Comparison of ENCODE assay signal across 11 cellular contexts in the genomic region with DNA sequence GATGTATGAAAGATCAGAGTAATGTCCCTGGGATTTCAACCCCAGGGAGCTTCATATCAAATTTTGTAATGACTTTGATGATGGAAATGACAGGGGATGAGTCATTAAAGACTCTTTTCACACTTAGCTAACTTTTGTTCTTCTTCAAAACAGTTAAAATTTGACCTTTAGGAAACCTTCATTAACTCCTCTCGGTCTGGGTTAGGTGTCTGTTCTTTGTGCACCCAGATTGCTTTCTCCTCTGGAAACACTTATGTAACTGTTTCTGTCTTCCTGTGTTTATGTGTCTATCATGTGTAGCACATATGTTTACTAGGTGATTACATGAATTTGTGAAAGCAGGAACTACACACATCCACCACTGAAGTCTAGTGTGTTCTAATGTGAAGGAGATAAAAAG. TPM values are rescaled to one million over a fixed set of nuclear protein-coding genes. Genes with fewer than 3 reads are reported as not detected.
DNase-seq lines count a peak whose midpoint lies in the region; ATAC-seq, FAIRE-seq and TF ChIP-seq lines count a peak whose summit lies in the region.
"Had no signal": no experiment of that assay in that cellular context is flagged by ENCODE, and none has a peak within 500 bp of the region (broad histone marks: within the 10 kb centered on the region; RNA-seq: fewer than 3 reads in every experiment).

No MANE protein-coding gene starts in this region.

- no peak for TF ChIP-seq CTCF in heart left ventricle (IDR thresholded peaks at IDR 0.05)
- TF ChIP-seq CTCF in activated CD8-positive, alpha-beta T cell treated with anti-CD3 and anti-CD28 coated beads for 36 hours (IDR thresholded peaks at IDR 0.05), result no peak
- no peak for TF ChIP-seq CTCF in keratinocyte (optimal IDR thresholded peaks at IDR 0.05 in 1 of 3, IDR thresholded peaks at IDR 0.05 in 1 of 3, conservative IDR thresholded peaks at IDR 0.05 in 1 of 3; ENCODE audit: extremely low read depth in 1 of 3, insufficient read depth in 2 of 3, low read length in 3 of 3)
- TF ChIP-seq CTCF in thoracic aorta (IDR thresholded peaks at IDR 0.05), result no peak
- TF ChIP-seq CTCF in GM13977 (IDR thresholded peaks at IDR 0.05; ENCODE audit: extremely low read depth, insufficient read depth, missing control alignments), result no peak

- ATAC-seq in heart left ventricle (no peak), Right ventricle myocardium superior (ENCODE audit: poor library complexity) (no peak), thoracic aorta (ENCODE audit: insufficient number of reproducible peaks, low FRiP score, low read depth) (no peak)
- ATAC-seq in activated CD8-positive, alpha-beta T cell treated with anti-CD3 and anti-CD28 coated beads for 36 hours, result peak; percentile 38

- H3K4me1 Mint-ChIP-seq in activated CD8-positive, alpha-beta T cell treated with anti-CD3 and anti-CD28 coated beads for 36 hours (ENCODE audit: low read depth), result peaks cover 43% of the 10 kb centered on the region

- H3K4me3 Mint-ChIP-seq in activated CD8-positive, alpha-beta T cell treated with anti-CD3 and anti-CD28 coated beads for 36 hours, result peak overlapping the region; percentile 97

- dilution Hi-C loops in keratinocyte (cut with MboI; ENCODE audit: extremely low pct_ligation_motif_present, low sequenced_read_pairs), result no loop called here

- peaks cover 24% of the 10 kb centered on the region for H3K36me3 Mint-ChIP-seq in activated CD8-positive, alpha-beta T cell treated with anti-CD3 and anti-CD28 coated beads for 36 hours (ENCODE audit: low read depth)

- POLR2A ChIA-PET in activated CD8-positive, alpha-beta T cell treated with anti-CD3 and anti-CD28 coated beads for 36 hours (lab: Charles Lee), result interaction anchor here (0.6 to 1.3 kb wide), 2 partner anchors 12 to 310 kb away, joined by 3 read pairs; no protein-coding TSS in a partner anchor

- DNase-seq in heart left ventricle (no peak), Right ventricle myocardium superior (no peak), keratinocyte (ENCODE audit: low read depth, low spot score) (no peak), thoracic aorta (ENCODE audit: low spot score) (no peak), LoVo (ENCODE audit: low spot score) (no peak), NCI-H2029 (lab: John Stamatoyannopoulos, UW) (no peak), GM13977 (ENCODE audit: low spot score) (no peak)
- no peak for DNase-seq in activated CD8-positive, alpha-beta T cell treated with anti-CD3 and anti-CD28 coated beads for 36 hours
- DNase-seq: NCI-H524, nucleus accumbens had no signal

- H3K27ac ChIP-seq in heart left ventricle (no peak overlapping the region), keratinocyte (ENCODE audit: control insufficient read depth, insufficient read depth, low read length) (peak overlapping the region; percentile 94), thoracic aorta (no peak overlapping the region)
- H3K27ac ChIP-seq: VCaP had no signal

- H3K4me1 ChIP-seq in heart left ventricle, result peaks cover 0 to 24% (median 14%) of the 10 kb centered on the region in 12 donors
- H3K4me1 ChIP-seq in keratinocyte (ENCODE audit: control insufficient read depth, extremely low read depth, insufficient read depth, low read length), result peaks cover 10% of the 10 kb centered on the region
- peaks cover 11 to 25% of the 10 kb centered on the region in 2 donors for H3K4me1 ChIP-seq in thoracic aorta (ENCODE audit: control insufficient read depth in 1 of 2, low read depth in 2 of 2)

- peak overlapping the region; percentile 77 for H3K4me2 ChIP-seq in keratinocyte (ENCODE audit: control insufficient read depth, extremely low read depth, insufficient read depth, low read depth, low read length)

- no peaks in the 10 kb centered on the region for H3K36me3 ChIP-seq in heart left ventricle
- no peaks in the 10 kb centered on the region for H3K36me3 ChIP-seq in keratinocyte (ENCODE audit: control insufficient read depth in 2 of 2, extremely low read depth in 1 of 2, insufficient read depth in 2 of 2, low read length in 2 of 2)
- no peaks in the 10 kb centered on the region for H3K36me3 ChIP-seq in thoracic aorta

- no peaks in the 10 kb centered on the region for H3K9me1 ChIP-seq in keratinocyte (ENCODE audit: control insufficient read depth, extremely low read depth, insufficient read depth, low read length)

- peak overlapping the region; percentile 99 for H3K27ac Mint-ChIP-seq in activated CD8-positive, alpha-beta T cell treated with anti-CD3 and anti-CD28 coated beads for 36 hours

- H3K4me3 ChIP-seq in heart left ventricle (peak overlapping the region in 7 of 12 donors; percentile 60 to 87 (median 76)), keratinocyte (ENCODE audit: control insufficient read depth in 2 of 3, extremely low read depth in 1 of 3, insufficient read depth in 2 of 3, low read depth in 1 of 3, low read length in 3 of 3) (peak overlapping the region; percentile 82 to 98 (median 91)), thoracic aorta (peak overlapping the region; percentile 80)

- FAIRE-seq in keratinocyte (lab: Jason Lieb, UNC), result no peak

- H4K20me1 ChIP-seq in keratinocyte (ENCODE audit: control insufficient read depth, extremely low read depth, insufficient read depth, low read length), result no peaks in the 10 kb centered on the region

- no peaks in the 10 kb centered on the region for H3K27me3 ChIP-seq in heart left ventricle
- no peaks in the 10 kb centered on the region for H3K27me3 ChIP-seq in keratinocyte (ENCODE audit: control insufficient read depth, extremely low read depth, insufficient read depth, low read length)
- no peaks in the 10 kb centered on the region for H3K27me3 ChIP-seq in thoracic aorta (replicated peaks; ENCODE audit: insufficient read depth)

- no peak for TF ChIP-seq POLR2A in heart left ventricle (IDR thresholded peaks at IDR 0.05)

- peaks cover 63% of the 10 kb centered on the region for H3K79me2 ChIP-seq in keratinocyte (ENCODE audit: control insufficient read depth, insufficient read depth, low read length)

- intact Hi-C loops in heart left ventricle (cut with DNase I) (loop anchor here in 6 of 10 donors (5.0 to 10.0 kb wide), 4 partner anchors 111 to 221 kb away; partner anchors contain the start of gene LOX (in 3 of the 6)), Right ventricle myocardium superior (cut with DNase I) (no loop called here)
- intact Hi-C loops in activated CD8-positive, alpha-beta T cell treated with anti-CD3 and anti-CD28 coated beads for 36 hours (cut with micrococcal nuclease), result no loop called here

- peak overlapping the region; percentile 97 for H3K9ac ChIP-seq in keratinocyte (ENCODE audit: control insufficient read depth, extremely low read depth, insufficient read depth, low read length)

- CTCF ChIA-PET in activated CD8-positive, alpha-beta T cell treated with anti-CD3 and anti-CD28 coated beads for 36 hours (lab: Charles Lee), result interaction anchor here (0.9 to 1.3 kb wide), 3 partner anchors 13 to 138 kb away, joined by 3 read pairs; no protein-coding TSS in a partner anchor

- 63 to 77% (median 74%) methylated on average over 1 of the region's 1 CpG for WGBS in heart left ventricle, 4 donors

- H3K9me3 ChIP-seq in heart left ventricle (peaks cover 0 to 15% (median 0%) of the 10 kb centered on the region in 12 donors), keratinocyte (ENCODE audit: control insufficient read depth, low read depth, low read length) (no peaks in the 10 kb centered on the region), thoracic aorta (no peaks in the 10 kb centered on the region)

- H2AFZ ChIP-seq in keratinocyte (ENCODE audit: control insufficient read depth, low read length), result no peak overlapping the region

- in situ Hi-C loops in GM13977 (cut with MboI; ENCODE audit: low pct_unique_long_range_greater_than_20kb, low sequenced_read_pairs, unreplicated experiment), result no loop called here

- peaks cover 3% of the 10 kb centered on the region for H3K27me3 Mint-ChIP-seq in activated CD8-positive, alpha-beta T cell treated with anti-CD3 and anti-CD28 coated beads for 36 hours

- peaks cover 13% of the 10 kb centered on the region for H3K9me3 Mint-ChIP-seq in activated CD8-positive, alpha-beta T cell treated with anti-CD3 and anti-CD28 coated beads for 36 hours

RNA-seq across cellular contexts. Expression of gene SRFBP1, which starts 1.6 kb away (rescaled TPM):
- total RNA-seq in heart left ventricle (1 to 10 TPM; 5.1 to 9.8 (median 8.0) TPM), Right ventricle myocardium superior (6.0 TPM), thoracic aorta (10 to 100 TPM in 1 of 2 donors, 1 to 10 TPM in 1; 8.0 to 22.9 TPM)
- polyA plus RNA-seq in heart left ventricle (1 to 10 TPM; 1.8 to 5.8 TPM), keratinocyte (5.0 to 8.8 TPM (median 7.6 TPM) in 3 replicates)
- 10 to 100 TPM; 13.0 to 13.2 TPM for total RNA-seq in activated CD8-positive, alpha-beta T cell treated with anti-CD3 and anti-CD28 coated beads for 36 hours
- 7.6 TPM for polyA plus RNA-seq in keratinocyte (2011; ENCODE audit: low read depth)
- 4.1 and 6.5 TPM in 2 replicates for polyA plus RNA-seq in keratinocyte (2011; cell fraction: cytosol; rRNA removed)
- polyA plus RNA-seq in keratinocyte (2011; cell fraction: nucleus; rRNA removed), result 5.7 and 8.3 TPM in 2 replicates
- polyA plus RNA-seq in keratinocyte (2012; ENCODE audit: low replicate concordance), result 5.7 and 8.7 TPM in 2 replicates
- 1.4 to 5.8 TPM (median 2.7 TPM) in 3 replicates for polyA minus RNA-seq in keratinocyte
- 7.7 TPM for polyA minus RNA-seq in keratinocyte (2011; cell fraction: cytosol; rRNA and poly(A)+ RNA removed)
- polyA minus RNA-seq in keratinocyte (2011; cell fraction: nucleus; rRNA and poly(A)+ RNA removed), result 7.8 and 11.7 TPM in 2 replicates

Comparison
In these comparisons a context has a peak if more than half of its experiments do, and no peak if none do; other contexts are left out.
1. intact Hi-C loops: an anchor here in heart left ventricle (5.0 to 10.0 kb wide); none called in Right ventricle myocardium superior and activated CD8-positive, alpha-beta T cell treated with anti-CD3 and anti-CD28 coated beads for 36 hours.